16 cellular contexts compared by ENCODE assay signal in genomic region chr1:116321766-116322175, GRCh38. TPM values are rescaled to one million over a fixed set of nuclear protein-coding genes. Genes with fewer than 3 reads are reported as not detected.
A peak's percentile ranks its signal among the peaks of the same experiment; 100 is the strongest.
DNase-seq lines count a peak whose midpoint lies in the region; ATAC-seq and TF ChIP-seq lines count a peak whose summit lies in the region.
"Had no signal": no experiment of that assay in that cellular context is flagged by ENCODE, and none has a peak within 500 bp of the region (broad histone marks: within the 10 kb centered on the region; RNA-seq: fewer than 3 reads in every experiment).

No MANE protein-coding gene starts in this region.

- peaks cover 79% of the 10 kb centered on the region for H3K4me1 ChIP-seq in body of pancreas

- no peaks in the 10 kb centered on the region for H3K36me3 Mint-ChIP-seq in activated T-cell treated with anti-CD3 and anti-CD28 coated beads, Interleukin-2, amount 50 U/mL, for 24 hours (ENCODE audit: low read depth)
- H3K36me3 Mint-ChIP-seq in activated T-cell treated with anti-CD3 and anti-CD28 coated beads, Interleukin-2, amount 50 U/mL, for 4 hours (ENCODE audit: insufficient read depth) = no peaks in the 10 kb centered on the region
- H3K36me3 Mint-ChIP-seq in stimulated activated memory B cell treated with anti-CD40 and anti-IgM and Interleukin-4, amounts not matched to agents 10 μg/mL and 1 μg/mL and 100 μg/mL, for 72 hours = no peaks in the 10 kb centered on the region

- H3K27ac Mint-ChIP-seq in activated T-cell treated with anti-CD3 and anti-CD28 coated beads, Interleukin-2, amount 50 U/mL, for 24 hours = peak overlapping the region; percentile 24
- H3K27ac Mint-ChIP-seq in stimulated activated memory B cell treated with anti-CD40 and anti-IgM and Interleukin-4, amounts not matched to agents 10 μg/mL and 1 μg/mL and 100 μg/mL, for 72 hours = peak overlapping the region; percentile 8
- H3K27ac Mint-ChIP-seq: activated T-helper 1 cell treated with anti-CD3 and anti-CD28 coated beads, Interleukin-12 subunit alpha, Interleukin-12 subunit beta, Interleukin-2, Interleukin-4 antibody, amounts not matched to agents 30 ng/mL and 10 ng/mL and 1 ng/mL, durations not matched to agents 14 hours and 24 hours and 36 hours; HFFc6 had no signal

- TF ChIP-seq POLR2A in body of pancreas (IDR thresholded peaks at IDR 0.05) = peak in 2 of 3 donors; percentile 44 to 58

- DNase-seq in activated T-cell treated with anti-CD3 and anti-CD28 coated beads, Interleukin-2, amount 50 U/mL, for 24 hours = no peak
- DNase-seq in activated T-cell treated with anti-CD3 and anti-CD28 coated beads, Interleukin-2, amount 50 U/mL, for 4 hours = no peak
- peak; percentile 58 to 81 for DNase-seq in NCI-H526 (lab: John Stamatoyannopoulos, UW)
- peak; percentile 78 to 94 (median 86) for DNase-seq in body of pancreas
- no peak for DNase-seq in NCI-H1694 (lab: John Stamatoyannopoulos, UW)
- DNase-seq: activated CD4-positive, alpha-beta T cell treated with anti-CD3 and anti-CD28 coated beads, Interleukin-2, amount 50 U/mL, for 4 hours; foreskin fibroblast; HFFc6; left cardiac atrium; MM.1S; stimulated activated CD4-positive, alpha-beta T cell treated with anti-CD3 and anti-CD28 coated beads, Interleukin-4, amount 100 ng/mL, for 1 hour; testis had no signal

- intact Hi-C loops in body of pancreas (cut with DNase I) = no loop called here

- H3K4me3 ChIP-seq in body of pancreas = no peak overlapping the region
- H3K4me3 ChIP-seq: testis had no signal

- no peak for TF ChIP-seq CTCF in body of pancreas (IDR thresholded peaks at IDR 0.05)

- H3K36me3 ChIP-seq in body of pancreas (replicated peaks in 1 of 2; ENCODE audit: insufficient read depth in 1 of 2, low read depth in 2 of 2) = no peaks in the 10 kb centered on the region

- no peaks in the 10 kb centered on the region for H3K27me3 Mint-ChIP-seq in activated T-cell treated with anti-CD3 and anti-CD28 coated beads, Interleukin-2, amount 50 U/mL, for 24 hours
- no peaks in the 10 kb centered on the region for H3K27me3 Mint-ChIP-seq in activated T-cell treated with anti-CD3 and anti-CD28 coated beads, Interleukin-2, amount 50 U/mL, for 4 hours (ENCODE audit: low read depth)
- no peaks in the 10 kb centered on the region for H3K27me3 Mint-ChIP-seq in stimulated activated memory B cell treated with anti-CD40 and anti-IgM and Interleukin-4, amounts not matched to agents 10 μg/mL and 1 μg/mL and 100 μg/mL, for 72 hours

- H3K27me3 ChIP-seq in body of pancreas = no peaks in the 10 kb centered on the region
- H3K27me3 ChIP-seq: testis had no signal

- peak overlapping the region; percentile 12 to 80 (median 71) for H3K27ac ChIP-seq in body of pancreas
- H3K27ac ChIP-seq: testis had no signal

- peaks cover 64% of the 10 kb centered on the region for H3K4me1 Mint-ChIP-seq in activated T-cell treated with anti-CD3 and anti-CD28 coated beads, Interleukin-2, amount 50 U/mL, for 24 hours (ENCODE audit: low read depth)
- H3K4me1 Mint-ChIP-seq in activated T-cell treated with anti-CD3 and anti-CD28 coated beads, Interleukin-2, amount 50 U/mL, for 4 hours (ENCODE audit: low read depth) = peaks cover 63% of the 10 kb centered on the region
- peaks cover 25% of the 10 kb centered on the region for H3K4me1 Mint-ChIP-seq in stimulated activated memory B cell treated with anti-CD40 and anti-IgM and Interleukin-4, amounts not matched to agents 10 μg/mL and 1 μg/mL and 100 μg/mL, for 72 hours

- no peaks in the 10 kb centered on the region for H3K9me3 Mint-ChIP-seq in activated T-cell treated with anti-CD3 and anti-CD28 coated beads, Interleukin-2, amount 50 U/mL, for 24 hours
- no peaks in the 10 kb centered on the region for H3K9me3 Mint-ChIP-seq in activated T-cell treated with anti-CD3 and anti-CD28 coated beads, Interleukin-2, amount 50 U/mL, for 4 hours
- H3K9me3 Mint-ChIP-seq in stimulated activated memory B cell treated with anti-CD40 and anti-IgM and Interleukin-4, amounts not matched to agents 10 μg/mL and 1 μg/mL and 100 μg/mL, for 72 hours = no peaks in the 10 kb centered on the region
- H3K9me3 Mint-ChIP-seq: activated T-helper 1 cell treated with anti-CD3 and anti-CD28 coated beads, Interleukin-12 subunit alpha, Interleukin-12 subunit beta, Interleukin-2, Interleukin-4 antibody, amounts not matched to agents 30 ng/mL and 10 ng/mL and 1 ng/mL, durations not matched to agents 14 hours and 24 hours and 36 hours; HFFc6 had no signal

- H3K4me3 Mint-ChIP-seq in activated T-cell treated with anti-CD3 and anti-CD28 coated beads, Interleukin-2, amount 50 U/mL, for 24 hours = no peak overlapping the region
- no peak overlapping the region for H3K4me3 Mint-ChIP-seq in activated T-cell treated with anti-CD3 and anti-CD28 coated beads, Interleukin-2, amount 50 U/mL, for 4 hours
- no peak overlapping the region for H3K4me3 Mint-ChIP-seq in stimulated activated memory B cell treated with anti-CD40 and anti-IgM and Interleukin-4, amounts not matched to agents 10 μg/mL and 1 μg/mL and 100 μg/mL, for 72 hours
- H3K4me3 Mint-ChIP-seq: activated T-helper 1 cell treated with anti-CD3 and anti-CD28 coated beads, Interleukin-12 subunit alpha, Interleukin-12 subunit beta, Interleukin-2, Interleukin-4 antibody, amounts not matched to agents 30 ng/mL and 10 ng/mL and 1 ng/mL, durations not matched to agents 14 hours and 24 hours and 36 hours; HFFc6 had no signal

- no peaks in the 10 kb centered on the region for H3K9me3 ChIP-seq in body of pancreas
- H3K9me3 ChIP-seq: testis had no signal

- 14 to 16% methylated on average over 5 of the region's 5 CpGs for WGBS in body of pancreas, 2 donors

- no peak for ATAC-seq in activated T-cell treated with anti-CD3 and anti-CD28 coated beads, Interleukin-2, amount 50 U/mL, for 4 hours
- ATAC-seq in body of pancreas (peak; percentile 81), GM19035 (IDR thresholded peaks at IDR 0.05; ENCODE audit: unreplicated experiment) (no peak), HG03354 (IDR thresholded peaks at IDR 0.05; ENCODE audit: poor library complexity, severe bottlenecking, unreplicated experiment) (no peak)
- ATAC-seq in stimulated activated memory B cell treated with anti-CD40 and anti-IgM and Interleukin-4, amounts not matched to agents 10 μg/mL and 1 μg/mL and 100 μg/mL, for 72 hours = no peak
- ATAC-seq: left cardiac atrium had no signal

RNA-seq across cellular contexts. Expression of gene ATP1A1, which starts 51.3 kb away (rescaled TPM):
- total RNA-seq in activated T-cell treated with anti-CD3 and anti-CD28 coated beads, Interleukin-2, amount 50 U/mL, for 4 hours = 100 to 1,000 TPM; 334 to 383 (median 337) TPM
- 100 to 1,000 TPM; 423 to 593 TPM for total RNA-seq in body of pancreas

Comparison
In these comparisons a context has a peak if more than half of its experiments do, and no peak if none do; other contexts are left out.
1. DNase-seq: peak in NCI-H526 (2 of 2) and body of pancreas (4 of 4); none in activated T-cell treated with anti-CD3 and anti-CD28 coated beads, Interleukin-2, amount 50 U/mL, for 24 hours (single experiment), activated T-cell treated with anti-CD3 and anti-CD28 coated beads, Interleukin-2, amount 50 U/mL, for 4 hours (single experiment) and NCI-H1694 (single experiment).